Comparison of ENCODE assay signal across 1 cellular context in genomic region chr19:53594811-53595509, GRCh38.
A peak's percentile ranks its signal among the peaks of the same experiment; 100 is the strongest.
TF ChIP-seq lines count a peak whose summit lies in the region.

No MANE protein-coding gene starts in this region.

TF ChIP-seq in WTC11, 78 proteins besides CTCF, POLR2A, EP300 and RAD21 (continued from another document):
- no peak for TF ChIP-seq ZBTB43 (CRISPR knock-in tag; IDR thresholded peaks at IDR 0.05)
- peak; percentile 96 for TF ChIP-seq ZNF423 (CRISPR knock-in tag; IDR thresholded peaks at IDR 0.05)
- 0 out of 2 replicates have a peak, but pooled peaks have one; percentile 35 for TF ChIP-seq ZNF281 (CRISPR knock-in tag; IDR thresholded peaks at IDR 0.05)
- TF ChIP-seq MYBL2 (CRISPR knock-in tag; IDR thresholded peaks at IDR 0.05): peak; percentile 77; the same call in 1 of the 2 replicates
- 0 out of 2 replicates have a peak, but pooled peaks have one; percentile 51 for TF ChIP-seq KAT7 (CRISPR knock-in tag; IDR thresholded peaks at IDR 0.05; ENCODE audit: borderline replicate concordance)
- TF ChIP-seq IRF2 (CRISPR knock-in tag; IDR thresholded peaks at IDR 0.05; ENCODE audit: borderline replicate concordance, low read depth): 0 out of 2 replicates have a peak, but pooled peaks have one; percentile 37
- peak; percentile 83 for TF ChIP-seq NFE2L1 (CRISPR knock-in tag; IDR thresholded peaks at IDR 0.05)
- peak; percentile 52 for TF ChIP-seq ETV6 (CRISPR knock-in tag; IDR thresholded peaks at IDR 0.05)
- no peak for TF ChIP-seq MXD4 (CRISPR knock-in tag; IDR thresholded peaks at IDR 0.05; ENCODE audit: borderline replicate concordance)
- peak; percentile 77; the same call in 1 of the 2 replicates for TF ChIP-seq ZNF232 (CRISPR knock-in tag; IDR thresholded peaks at IDR 0.05)
- TF ChIP-seq E2F5 (CRISPR knock-in tag; IDR thresholded peaks at IDR 0.05): peak; percentile 48
- peak; percentile 51; the same call in 1 of the 2 replicates for TF ChIP-seq SP1 (CRISPR knock-in tag; conservative IDR thresholded peaks at IDR 0.05)
- TF ChIP-seq PRRX2 (CRISPR knock-in tag; IDR thresholded peaks at IDR 0.05): no peak
- no peak for TF ChIP-seq CREB1 (CRISPR knock-in tag; IDR thresholded peaks at IDR 0.05)
- TF ChIP-seq MAX (CRISPR knock-in tag; IDR thresholded peaks at IDR 0.05): peak; percentile 97
- TF ChIP-seq NFATC4 (CRISPR knock-in tag; IDR thresholded peaks at IDR 0.05): 0 out of 2 replicates have a peak, but pooled peaks have one; percentile 39
- TF ChIP-seq PRDM15 (CRISPR knock-in tag; IDR thresholded peaks at IDR 0.05): peak; percentile 84
- no peak for TF ChIP-seq ZNF317 (CRISPR knock-in tag; IDR thresholded peaks at IDR 0.05; ENCODE audit: borderline replicate concordance, low read depth)
- peak; percentile 69; the same call in 1 of the 2 replicates for TF ChIP-seq CREM (CRISPR knock-in tag; IDR thresholded peaks at IDR 0.05)
- TF ChIP-seq USF1 (CRISPR knock-in tag; IDR thresholded peaks at IDR 0.05): peak; percentile 75
- 0 out of 2 replicates have a peak, but pooled peaks have one; percentile 52 for TF ChIP-seq FOXP1 (CRISPR knock-in tag; IDR thresholded peaks at IDR 0.05; ENCODE audit: borderline replicate concordance)
- TF ChIP-seq IRF1 (CRISPR knock-in tag; IDR thresholded peaks at IDR 0.05): 0 out of 2 replicates have a peak, but pooled peaks have one; percentile 54
